ENCODE assay signal across 25 cellular contexts in the genomic region with DNA sequence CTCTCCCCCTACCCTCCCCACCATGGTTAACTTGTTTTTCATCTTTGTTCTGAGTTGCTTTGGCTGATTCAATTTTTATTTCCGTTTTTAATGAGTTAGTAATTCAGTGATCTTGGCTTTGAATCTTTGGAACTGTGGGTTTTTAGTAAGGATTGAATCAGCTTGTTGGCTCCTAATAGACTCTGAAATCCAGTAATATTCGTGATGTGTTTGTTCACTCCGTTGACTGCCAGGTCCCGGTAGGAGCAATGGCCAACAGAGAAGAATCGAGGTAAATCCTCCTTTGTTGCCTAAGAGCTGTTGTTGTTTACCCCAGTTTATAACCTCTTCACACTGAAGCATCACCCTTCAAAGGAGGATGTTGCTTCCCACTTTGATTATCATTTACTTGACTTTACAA.
DNase-seq lines count a peak whose midpoint lies in the region; ATAC-seq, FAIRE-seq and TF ChIP-seq lines count a peak whose summit lies in the region.
"Had no signal": no experiment of that assay in that cellular context is flagged by ENCODE, and none has a peak within 500 bp of the region (broad histone marks: within the 10 kb centered on the region; RNA-seq: fewer than 3 reads in every experiment).

No MANE protein-coding gene starts in this region.

- CTCF ChIA-PET in CD4-positive, alpha-beta T cell (lab: Charles Lee), result no interaction called here

- H3K9me3 ChIP-seq in astrocyte (ENCODE audit: insufficient read depth, low read depth, low read length) (no peaks in the 10 kb centered on the region), mucosa of descending colon (no peaks in the 10 kb centered on the region)
- H3K9me3 ChIP-seq in CD4-positive, alpha-beta T cell (ENCODE audit: control insufficient read depth, low read length), result no peaks in the 10 kb centered on the region
- H3K9me3 ChIP-seq: BE2C, upper lobe of right lung had no signal

- H3K27me3 Mint-ChIP-seq in GM23338 (ENCODE audit: insufficient read depth, low read depth, poor library complexity) (no peaks in the 10 kb centered on the region), astrocyte (ENCODE audit: low read depth, unreplicated experiment) (no peaks in the 10 kb centered on the region)
- peaks cover 9% of the 10 kb centered on the region for H3K27me3 Mint-ChIP-seq in CD4-positive, alpha-beta T cell

- TF ChIP-seq CTCF in GM23338 (conservative IDR thresholded peaks at IDR 0.05; ENCODE audit: low read depth in 2 of 2) (no peak), astrocyte (IDR thresholded peaks at IDR 0.05; ENCODE audit: insufficient read depth, low read depth, low read length) (no peak), mucosa of descending colon (IDR thresholded peaks at IDR 0.05) (no peak)
- no peak for TF ChIP-seq CTCF in CD4-positive, alpha-beta T cell (IDR thresholded peaks at IDR 0.05)

- H3K4me1 Mint-ChIP-seq in GM23338, result peaks cover 9% of the 10 kb centered on the region; the same call in 2 of the 3 replicates
- peaks cover 2% of the 10 kb centered on the region for H3K4me1 Mint-ChIP-seq in astrocyte (ENCODE audit: low read depth, unreplicated experiment)
- peaks cover 9% of the 10 kb centered on the region for H3K4me1 Mint-ChIP-seq in CD4-positive, alpha-beta T cell (ENCODE audit: low read depth)
- H3K4me1 Mint-ChIP-seq: nephron had no signal

- H3K27ac Mint-ChIP-seq in GM23338 (peak overlapping the region; percentile 15; the same call in 1 of the 2 replicates), astrocyte (ENCODE audit: unreplicated experiment) (no peak overlapping the region)
- H3K27ac Mint-ChIP-seq in CD4-positive, alpha-beta T cell, result no peak overlapping the region
- H3K27ac Mint-ChIP-seq: activated CD4-positive, alpha-beta T cell treated with anti-CD3 and anti-CD28 coated beads, Interleukin-2, amount 10 ng/mL, durations not matched to agents 24 days and 14 days; activated naive CD8-positive, alpha-beta T cell treated with anti-CD3 and anti-CD28 coated beads, Interleukin-2, amount 10 ng/mL, durations not matched to agents 7 days and 5 days; activated T-helper 2 cell treated with anti-CD3 and anti-CD28 coated beads, Interferon-gamma antibody, Interleukin-2, Interleukin-4, amounts not matched to agents 10 μg/mL and 5 μg/mL and 100 μg/mL, durations not matched to agents 14 hours and 24 hours and 36 hours; nephron had no signal

- no peaks in the 10 kb centered on the region for H3K36me3 ChIP-seq in GM23338 (ENCODE audit: insufficient read depth)
- no peaks in the 10 kb centered on the region for H3K36me3 ChIP-seq in astrocyte (ENCODE audit: insufficient read depth, low read length)
- no peaks in the 10 kb centered on the region for H3K36me3 ChIP-seq in mucosa of descending colon (ENCODE audit: low read depth)
- H3K36me3 ChIP-seq: BE2C, upper lobe of right lung had no signal

- no peak for FAIRE-seq in astrocyte (lab: Jason Lieb, UNC)
- FAIRE-seq: HTR-8/SVneo, small intestine had no signal

- H3K9me3 Mint-ChIP-seq in GM23338, result no peaks in the 10 kb centered on the region
- H3K9me3 Mint-ChIP-seq in astrocyte (ENCODE audit: unreplicated experiment), result no peaks in the 10 kb centered on the region
- H3K9me3 Mint-ChIP-seq in CD4-positive, alpha-beta T cell, result no peaks in the 10 kb centered on the region
- H3K9me3 Mint-ChIP-seq: activated CD4-positive, alpha-beta T cell treated with anti-CD3 and anti-CD28 coated beads, Interleukin-2, amount 10 ng/mL, durations not matched to agents 24 days and 14 days; activated naive CD8-positive, alpha-beta T cell treated with anti-CD3 and anti-CD28 coated beads, Interleukin-2, amount 10 ng/mL, durations not matched to agents 7 days and 5 days; activated T-helper 2 cell treated with anti-CD3 and anti-CD28 coated beads, Interferon-gamma antibody, Interleukin-2, Interleukin-4, amounts not matched to agents 10 μg/mL and 5 μg/mL and 100 μg/mL, durations not matched to agents 14 hours and 24 hours and 36 hours; nephron had no signal

- POLR2A ChIA-PET in CD4-positive, alpha-beta T cell (lab: Charles Lee), result no interaction called here

- H3K4me3 Mint-ChIP-seq in GM23338 (no peak overlapping the region), astrocyte (ENCODE audit: unreplicated experiment) (no peak overlapping the region)
- H3K4me3 Mint-ChIP-seq in CD4-positive, alpha-beta T cell, result no peak overlapping the region
- H3K4me3 Mint-ChIP-seq: activated CD4-positive, alpha-beta T cell treated with anti-CD3 and anti-CD28 coated beads, Interleukin-2, amount 10 ng/mL, durations not matched to agents 24 days and 14 days; activated naive CD8-positive, alpha-beta T cell treated with anti-CD3 and anti-CD28 coated beads, Interleukin-2, amount 10 ng/mL, durations not matched to agents 7 days and 5 days; nephron had no signal

- no peaks in the 10 kb centered on the region for H3K79me2 ChIP-seq in GM23338 (replicated peaks; ENCODE audit: insufficient read depth)
- no peaks in the 10 kb centered on the region for H3K79me2 ChIP-seq in astrocyte (ENCODE audit: insufficient read depth, low read length)

- H3K4me2 ChIP-seq in GM23338 (no peak overlapping the region), astrocyte (ENCODE audit: low read length) (peak overlapping the region; percentile 8)

- no peak overlapping the region for H3K27ac ChIP-seq in GM23338 (ENCODE audit: low read depth)
- no peak overlapping the region for H3K27ac ChIP-seq in astrocyte (ENCODE audit: low read depth, low read length)
- H3K27ac ChIP-seq in CD4-positive, alpha-beta T cell (ENCODE audit: low read depth, low read length), result no peak overlapping the region

- no peak overlapping the region for H3K4me3 ChIP-seq in GM23338
- H3K4me3 ChIP-seq in astrocyte (ENCODE audit: insufficient read depth, low read depth, low read length), result no peak overlapping the region
- H3K4me3 ChIP-seq in mucosa of descending colon, result no peak overlapping the region
- H3K4me3 ChIP-seq: upper lobe of right lung had no signal

- DNase-seq in GM23338 (ENCODE audit: low spot score) (no peak), astrocyte (ENCODE audit: low read depth) (peak; percentile 41), left lobe of liver (ENCODE audit: low spot score) (peak; percentile 62), stromal cell of bone marrow (ENCODE audit: low read depth) (peak; percentile 53), mucosa of descending colon (no peak), OCI-M2 (lab: John Stamatoyannopoulos, UW; ENCODE audit: unreplicated experiment) (no peak)
- no peak for DNase-seq in CD4-positive, alpha-beta T cell
- DNase-seq: activated CD4-positive, alpha-beta T cell treated with anti-CD3 and anti-CD28 coated beads, Interleukin-2, amount 10 ng/mL, durations not matched to agents 24 days and 14 days; activated naive CD8-positive, alpha-beta T cell treated with anti-CD3 and anti-CD28 coated beads, Interleukin-2, amount 10 ng/mL, durations not matched to agents 7 days and 5 days; BE2C; foreskin melanocyte; hypothalamus; islet precursor cell; mesendoderm; NCI-H1105 treated with DMSO at 0.1 percent for 48 hours; NCI-H2081 treated with DMSO at 0.1 percent for 48 hours; NCI-H510A; posterior cingulate gyrus; small intestine; stimulated activated naive CD8-positive, alpha-beta T cell treated with anti-CD3 and anti-CD28 coated beads, Interleukin-15, Interleukin-2, amounts not matched to agents 100 U/mL and 50 U/mL, for 24 hours; upper lobe of right lung had no signal

- no peaks in the 10 kb centered on the region for H3K9me2 ChIP-seq in GM23338 (ENCODE audit: insufficient read depth)

- H2AFZ ChIP-seq in GM23338, result peak overlapping the region; percentile 70
- H2AFZ ChIP-seq in astrocyte (ENCODE audit: low read depth, low read length), result no peak overlapping the region

- no peaks in the 10 kb centered on the region for H3F3A ChIP-seq in GM23338 (replicated peaks; ENCODE audit: low read depth)

- H3K9ac ChIP-seq in astrocyte (ENCODE audit: low read length), result no peak overlapping the region

- H3K27me3 ChIP-seq in GM23338 (ENCODE audit: insufficient read depth) (no peaks in the 10 kb centered on the region), astrocyte (ENCODE audit: insufficient read depth, low read length) (no peaks in the 10 kb centered on the region)
- H3K27me3 ChIP-seq in CD4-positive, alpha-beta T cell (ENCODE audit: control insufficient read depth, insufficient read depth, low read length), result no peaks in the 10 kb centered on the region
- H3K27me3 ChIP-seq: BE2C, upper lobe of right lung had no signal

- H3K36me3 Mint-ChIP-seq in GM23338 (ENCODE audit: low read depth) (no peaks in the 10 kb centered on the region), astrocyte (ENCODE audit: low read depth, unreplicated experiment) (no peaks in the 10 kb centered on the region)
- H3K36me3 Mint-ChIP-seq in CD4-positive, alpha-beta T cell (ENCODE audit: low read depth), result no peaks in the 10 kb centered on the region
- H3K36me3 Mint-ChIP-seq: activated naive CD8-positive, alpha-beta T cell treated with anti-CD3 and anti-CD28 coated beads, Interleukin-2, amount 10 ng/mL, durations not matched to agents 7 days and 5 days had no signal

- H3K4me1 ChIP-seq in GM23338 (ENCODE audit: insufficient read depth) (peaks cover 13% of the 10 kb centered on the region), astrocyte (ENCODE audit: insufficient read depth, low read length) (peaks cover 14% of the 10 kb centered on the region), mucosa of descending colon (ENCODE audit: low read depth) (no peaks in the 10 kb centered on the region)
- H3K4me1 ChIP-seq: BE2C had no signal

- no peak for ATAC-seq in GM23338
- ATAC-seq in left lobe of liver, result peak; percentile 46
- ATAC-seq in mucosa of descending colon, result no peak
- no peak for ATAC-seq in CD4-positive, alpha-beta T cell (ENCODE audit: poor library complexity)
- ATAC-seq: HCT116; stimulated activated naive CD8-positive, alpha-beta T cell treated with anti-CD3 and anti-CD28 coated beads, Interleukin-15, Interleukin-2, amounts not matched to agents 100 U/mL and 50 U/mL, for 24 hours; upper lobe of right lung had no signal

- H4K20me1 ChIP-seq in GM23338 (replicated peaks; ENCODE audit: insufficient read depth) (no peaks in the 10 kb centered on the region), astrocyte (ENCODE audit: insufficient read depth, low read length) (no peaks in the 10 kb centered on the region)

- intact Hi-C loops in mucosa of descending colon (cut with DNase I, micrococcal nuclease), result no loop called here
- intact Hi-C loops in CD4-positive, alpha-beta T cell (cut with DNase I, micrococcal nuclease), result loop anchor here (5.0 to 10.0 kb wide), 4 partner anchors 347 to 824 kb away; no protein-coding TSS in a partner anchor

TF ChIP-seq in GM23338, 12 proteins besides CTCF, POLR2A, EP300 and RAD21 (continues in another document):
- no peak for TF ChIP-seq ZNF331 (CRISPR knock-in tag; IDR thresholded peaks at IDR 0.05; ENCODE audit: low read depth)
- TF ChIP-seq JUNB (IDR thresholded peaks at IDR 0.05; ENCODE audit: unreplicated experiment), result no peak
- no peak for TF ChIP-seq EZH2 (IDR thresholded peaks at IDR 0.05; ENCODE audit: low read depth, unreplicated experiment)

Comparison
In these comparisons a context has a peak if more than half of its experiments do, and no peak if none do; other contexts are left out.
1. DNase-seq: peak in astrocyte (single experiment), left lobe of liver (single experiment) and stromal cell of bone marrow (single experiment); none in GM23338 (single experiment), mucosa of descending colon (0 of 3), OCI-M2 (single experiment) and CD4-positive, alpha-beta T cell (0 of 10).
2. intact Hi-C loops: an anchor here in CD4-positive, alpha-beta T cell (5.0 to 10.0 kb wide); none called in mucosa of descending colon.